8 cellular contexts compared by ENCODE assay signal in genomic region chr11:11265994-11266606, GRCh38.
A peak's percentile ranks its signal among the peaks of the same experiment; 100 is the strongest.
DNase-seq lines count a peak whose midpoint lies in the region; ATAC-seq and TF ChIP-seq lines count a peak whose summit lies in the region.

No MANE protein-coding gene starts in this region.

- H3K27ac Mint-ChIP-seq in brain = peak overlapping the region in 2 of 5 experiments; percentile 25 to 69

- H3K27ac ChIP-seq in AG04450 (ENCODE audit: low read depth, low read length) (no peak overlapping the region), IMR-90 (ENCODE audit: insufficient read depth, low read length) (no peak overlapping the region)

- H3K36me3 ChIP-seq in IMR-90 (ENCODE audit: control insufficient read depth, insufficient read depth, low read length) = no peaks in the 10 kb centered on the region

- H3K9ac ChIP-seq in IMR-90 (ENCODE audit: low read depth, low read length) = no peak overlapping the region

- H3K14ac ChIP-seq in IMR-90 (replicated peaks; ENCODE audit: low read depth, low read length) = no peak overlapping the region

- no peak overlapping the region for H3K18ac ChIP-seq in IMR-90 (ENCODE audit: low read depth, low read length)

- peaks cover 25% of the 10 kb centered on the region for H3K4me1 Mint-ChIP-seq in brain

- CTCF ChIA-PET in AG04450 (lab: Charles Lee) = interaction anchor here (0.6 kb wide), 1 partner anchor 32 kb away, joined by 3 read pairs; no protein-coding TSS in a partner anchor
- CTCF ChIA-PET in IMR-90 (lab: Yijun Ruan, JAX) = no interaction called here

- H3K4me2 ChIP-seq in IMR-90 (ENCODE audit: low read depth, low read length) = no peak overlapping the region

- no peak overlapping the region for H2AK5ac ChIP-seq in IMR-90 (ENCODE audit: low read depth, low read length)

- peaks cover 4% of the 10 kb centered on the region for H3K27me3 Mint-ChIP-seq in brain

- H2AFZ ChIP-seq in IMR-90 (replicated peaks; ENCODE audit: low read length, poor library complexity) = no peak overlapping the region

- no peak overlapping the region for H2BK15ac ChIP-seq in IMR-90 (ENCODE audit: low read depth, low read length)

- no peaks in the 10 kb centered on the region for H3K79me1 ChIP-seq in IMR-90 (ENCODE audit: low read depth in 1 of 2, low read length in 2 of 2)

- ATAC-seq in GM18498 (IDR thresholded peaks at IDR 0.05; ENCODE audit: unreplicated experiment) (peak; percentile 63), IMR-90 (ENCODE audit: low read depth) (peak; percentile 60), left lobe of liver (peak; percentile 94), GM19467 (IDR thresholded peaks at IDR 0.05; ENCODE audit: unreplicated experiment) (no peak)

- peak; percentile 47 for TF ChIP-seq RAD21 in IMR-90 (IDR thresholded peaks at IDR 0.05; ENCODE audit: low read length)

- no peak overlapping the region for H3K23ac ChIP-seq in IMR-90 (ENCODE audit: low read depth, low read length)

- no peak for DNase-seq in AG04450 (ENCODE audit: low read depth, low spot score)
- DNase-seq in IMR-90 = peak; percentile 3
- DNase-seq in T-helper 2 cell = peak in 4 of 5 experiments; percentile 41 to 51 (median 43)
- peak; percentile 61 for DNase-seq in left lobe of liver (ENCODE audit: low spot score)
- DNase-seq in stimulated activated CD8-positive, alpha-beta memory T cell treated with anti-CD3 and anti-CD28 coated beads, Interleukin-4, amount 100 ng/mL, for 24 hours (ENCODE audit: low read depth) = peak; percentile 34

- TF ChIP-seq CTCF in AG04450 (IDR thresholded peaks at IDR 0.05; ENCODE audit: low read depth, low read length) (peak; percentile 63), IMR-90 (conservative IDR thresholded peaks at IDR 0.05; ENCODE audit: low read depth, low read length) (peak; percentile 59), brain (conservative IDR thresholded peaks at IDR 0.05) (peak; percentile 59 to 80)

- H3K4ac ChIP-seq in IMR-90 (ENCODE audit: low read depth, low read length) = no peak overlapping the region

- no peak overlapping the region for H2BK120ac ChIP-seq in IMR-90 (ENCODE audit: low read depth, low read length)

- no peak overlapping the region for H2BK5ac ChIP-seq in IMR-90 (ENCODE audit: low read depth, low read length, poor library complexity, severe bottlenecking)

- intact Hi-C loops in IMR-90 (cut with micrococcal nuclease) = loop anchor here (1.0 to 10.0 kb wide), 2 partner anchors 238 to 519 kb away; no protein-coding TSS in a partner anchor

- H3K4me1 ChIP-seq in IMR-90 (ENCODE audit: control insufficient read depth, insufficient read depth, low read length) = 0 out of 2 replicates have a peak, but pooled peaks cover 1% of the 10 kb centered on the region

- in situ Hi-C loops in IMR-90 (cut with MboI; ENCODE audit: low sequenced_read_pairs) = no loop called here

- no peak overlapping the region for H3K4me3 Mint-ChIP-seq in brain

- no TSS peak for BruUV-seq in IMR-90 (replicated peaks; lab: Mats Ljungman, UMichigan)

- no peaks in the 10 kb centered on the region for H3K9me3 Mint-ChIP-seq in brain

- no peak overlapping the region for H2AK9ac ChIP-seq in IMR-90 (replicated peaks; ENCODE audit: low read depth, low read length, poor library complexity)

- H4K91ac ChIP-seq in IMR-90 (ENCODE audit: insufficient read depth, low read depth, low read length) = no peak overlapping the region

- no peaks in the 10 kb centered on the region for H4K20me1 ChIP-seq in IMR-90 (ENCODE audit: insufficient read depth, low read length)

- no peak overlapping the region for H4K8ac ChIP-seq in IMR-90 (ENCODE audit: low read depth in 2 of 2, low read length in 2 of 2)

- H3K9me3 ChIP-seq in AG04450 (ENCODE audit: control insufficient read depth, insufficient read depth, low read length) (no peaks in the 10 kb centered on the region; the same call in 1 of the 2 replicates), IMR-90 (ENCODE audit: control insufficient read depth, insufficient read depth, low read length) (no peaks in the 10 kb centered on the region)

- no peak overlapping the region for H3K4me3 ChIP-seq in AG04450 (ENCODE audit: low read depth, low read length)
- no peak overlapping the region for H3K4me3 ChIP-seq in IMR-90 (ENCODE audit: insufficient read depth, low read depth, low read length)

- WGBS in IMR-90 (ENCODE audit: extremely low coverage in 2 of 2, insufficient read length in 1 of 2), 2 experiments = 30% methylated on average over 3 of the region's 8 CpGs; no CpG with 5 or more reads in 1 of the 2 experiments

- peaks cover 5% of the 10 kb centered on the region for H3K36me3 Mint-ChIP-seq in brain

- H3K56ac ChIP-seq in IMR-90 (ENCODE audit: extremely low read depth, insufficient read depth, low read length) = no peak overlapping the region

- H3K9me1 ChIP-seq in IMR-90 (ENCODE audit: insufficient read depth, low read length) = no peaks in the 10 kb centered on the region

- no peak overlapping the region for H2BK20ac ChIP-seq in IMR-90 (ENCODE audit: low read depth, low read length)

- H4K5ac ChIP-seq in IMR-90 (ENCODE audit: low read depth, low read length) = no peak overlapping the region

- peaks cover 8% of the 10 kb centered on the region for H3K27me3 ChIP-seq in AG04450 (ENCODE audit: control insufficient read depth, insufficient read depth, low read length)
- H3K27me3 ChIP-seq in IMR-90 (ENCODE audit: control insufficient read depth, insufficient read depth, low read length) = peaks cover 16% of the 10 kb centered on the region

- dilution Hi-C loops in IMR-90 (cut with HindIII; ENCODE audit: low sequenced_read_pairs, unreplicated experiment) = no loop called here

- POLR2A ChIA-PET in AG04450 (lab: Yijun Ruan, JAX) = no interaction called here
- POLR2A ChIA-PET in IMR-90 (lab: Charles Lee; ENCODE audit: unreplicated experiment) = interaction anchor here (0.8 kb wide), 1 partner anchor 14 kb away, joined by 4 read pairs; no protein-coding TSS in a partner anchor

- no peak for TF ChIP-seq POLR2A in IMR-90 (IDR thresholded peaks at IDR 0.05; ENCODE audit: low read depth, low read length)

TF ChIP-seq in IMR-90, 13 proteins besides CTCF, POLR2A, EP300 and RAD21:
- TF ChIP-seq FOS (IDR thresholded peaks at IDR 0.05; ENCODE audit: low read depth, low read length) = no peak
- no peak for TF ChIP-seq CEBPB (IDR thresholded peaks at IDR 0.05; ENCODE audit: low read depth, low read length)
- no peak for TF ChIP-seq MXI1 (IDR thresholded peaks at IDR 0.05; ENCODE audit: borderline replicate concordance, low read depth, low read length)
- TF ChIP-seq BHLHE40 (IDR thresholded peaks at IDR 0.05; ENCODE audit: low read depth, low read length) = no peak
- TF ChIP-seq ELK1 (IDR thresholded peaks at IDR 0.05; ENCODE audit: borderline replicate concordance, low read depth, low read length) = no peak
- TF ChIP-seq RCOR1 (IDR thresholded peaks at IDR 0.05; ENCODE audit: insufficient replicate concordance, low read length) = no peak
- no peak for TF ChIP-seq NFE2L2 (IDR thresholded peaks at IDR 0.05; ENCODE audit: low read depth, low read length)
- no peak for TF ChIP-seq RFX5 (IDR thresholded peaks at IDR 0.05; ENCODE audit: low read depth, low read length)
- no peak for TF ChIP-seq MAFK (IDR thresholded peaks at IDR 0.05; ENCODE audit: low read depth, low read length)
- TF ChIP-seq SMC3 (IDR thresholded peaks at IDR 0.05; ENCODE audit: low read depth, low read length) = peak; percentile 32
- peak; percentile 13; the same call in 1 of the 2 replicates for TF ChIP-seq MAZ (IDR thresholded peaks at IDR 0.05; ENCODE audit: borderline replicate concordance, low read depth, low read length)
- TF ChIP-seq CHD1 (IDR thresholded peaks at IDR 0.05; ENCODE audit: low read depth, low read length) = no peak
